10 cellular contexts compared by ENCODE assay signal in genomic region chr7:28408105-28408973, GRCh38. TPM values are rescaled to one million over a fixed set of nuclear protein-coding genes. Genes with fewer than 3 reads are reported as not detected.
DNase-seq lines count a peak whose midpoint lies in the region; ATAC-seq and TF ChIP-seq lines count a peak whose summit lies in the region.
"Had no signal": no experiment of that assay in that cellular context is flagged by ENCODE, and none has a peak within 500 bp of the region (broad histone marks: within the 10 kb centered on the region; RNA-seq: fewer than 3 reads in every experiment).

No MANE protein-coding gene starts in this region.

- peak; percentile 65 for DNase-seq in activated CD8-positive, alpha-beta memory T cell treated with anti-CD3 and anti-CD28 coated beads for 24 hours
- no peak for DNase-seq in activated CD8-positive, alpha-beta memory T cell treated with anti-CD3 and anti-CD28 coated beads, Interleukin-2, amount 10 ng/mL, durations not matched to agents 7 days and 5 days
- no peak for DNase-seq in coronary artery (ENCODE audit: low spot score)
- no peak for DNase-seq in type B pancreatic cell (ENCODE audit: extremely low spot score, unreplicated experiment)
- DNase-seq in NCI-H446 (lab: John Stamatoyannopoulos, UW) = no peak
- no peak for DNase-seq in HT-29 (ENCODE audit: low spot score)

- WGBS in mesodermal cell (ENCODE audit: insufficient coverage in 2 of 2), 2 experiments = 22 to 23% methylated on average over 18 to 19 of the region's 27 CpGs

- H3K36me3 ChIP-seq in mesodermal cell (ENCODE audit: control insufficient read depth, insufficient read depth, low read length) = no peaks in the 10 kb centered on the region
- H3K36me3 ChIP-seq: BLaER1 had no signal

- no peaks in the 10 kb centered on the region for H3K9me3 ChIP-seq in mesodermal cell (ENCODE audit: control insufficient read depth, low read length)

- TF ChIP-seq CTCF in coronary artery (IDR thresholded peaks at IDR 0.05) (no peak), type B pancreatic cell (conservative IDR thresholded peaks at IDR 0.05) (no peak)

- H3K4me1 ChIP-seq in mesodermal cell (ENCODE audit: control insufficient read depth, insufficient read depth, low read length, poor library complexity, severe bottlenecking) = peaks cover 5% of the 10 kb centered on the region

- H3K4me1 Mint-ChIP-seq in activated CD8-positive, alpha-beta memory T cell treated with anti-CD3 and anti-CD28 coated beads, Interleukin-2, amount 10 ng/mL, durations not matched to agents 7 days and 5 days = peaks cover 12% of the 10 kb centered on the region
- peaks cover 34% of the 10 kb centered on the region for H3K4me1 Mint-ChIP-seq in type B pancreatic cell (ENCODE audit: unreplicated experiment)

- H3K4me3 ChIP-seq in coronary artery (peak overlapping the region; percentile 92), mesodermal cell (ENCODE audit: extremely low read depth, insufficient read depth, low read length, poor library complexity, severe bottlenecking) (peak overlapping the region; percentile 62)

- CTCF ChIA-PET in activated CD8-positive, alpha-beta memory T cell treated with anti-CD3 and anti-CD28 coated beads, Interleukin-2, amount 10 ng/mL, durations not matched to agents 7 days and 5 days (lab: Charles Lee) = no interaction called here

- H3K27ac ChIP-seq in coronary artery (peak overlapping the region; percentile 85 to 90), mesodermal cell (ENCODE audit: low read depth, low read length, severe bottlenecking) (peak overlapping the region; percentile 87)

- no peak for ATAC-seq in activated CD8-positive, alpha-beta memory T cell treated with anti-CD3 and anti-CD28 coated beads, Interleukin-2, amount 10 ng/mL, durations not matched to agents 7 days and 5 days
- ATAC-seq in GM18511 (IDR thresholded peaks at IDR 0.05; ENCODE audit: unreplicated experiment) = no peak

- H3K27ac Mint-ChIP-seq in activated CD8-positive, alpha-beta memory T cell treated with anti-CD3 and anti-CD28 coated beads, Interleukin-2, amount 10 ng/mL, durations not matched to agents 7 days and 5 days = no peak overlapping the region
- peak overlapping the region; percentile 98 for H3K27ac Mint-ChIP-seq in type B pancreatic cell

- no peaks in the 10 kb centered on the region for H3K36me3 Mint-ChIP-seq in activated CD8-positive, alpha-beta memory T cell treated with anti-CD3 and anti-CD28 coated beads, Interleukin-2, amount 10 ng/mL, durations not matched to agents 7 days and 5 days
- H3K36me3 Mint-ChIP-seq in type B pancreatic cell = no peaks in the 10 kb centered on the region

- H3K27me3 Mint-ChIP-seq in activated CD8-positive, alpha-beta memory T cell treated with anti-CD3 and anti-CD28 coated beads, Interleukin-2, amount 10 ng/mL, durations not matched to agents 7 days and 5 days = peaks cover 60% of the 10 kb centered on the region
- H3K27me3 Mint-ChIP-seq in type B pancreatic cell = peaks cover 79% of the 10 kb centered on the region

- H3K4me3 Mint-ChIP-seq in activated CD8-positive, alpha-beta memory T cell treated with anti-CD3 and anti-CD28 coated beads, Interleukin-2, amount 10 ng/mL, durations not matched to agents 7 days and 5 days = no peak overlapping the region
- H3K4me3 Mint-ChIP-seq in type B pancreatic cell = peak overlapping the region; percentile 100

- no peaks in the 10 kb centered on the region for H3K9me3 Mint-ChIP-seq in activated CD8-positive, alpha-beta memory T cell treated with anti-CD3 and anti-CD28 coated beads, Interleukin-2, amount 10 ng/mL, durations not matched to agents 7 days and 5 days (ENCODE audit: low read depth)
- no peaks in the 10 kb centered on the region for H3K9me3 Mint-ChIP-seq in type B pancreatic cell

RNA-seq across cellular contexts. Expression of gene CREB5, which starts 4.0 kb away (rescaled TPM):
- not detected for total RNA-seq in activated CD8-positive, alpha-beta memory T cell treated with anti-CD3 and anti-CD28 coated beads, Interleukin-2, amount 10 ng/mL, durations not matched to agents 7 days and 5 days
- 13.5 TPM for polyA plus RNA-seq in mesodermal cell (2013, experiment 1 of 2)
- polyA plus RNA-seq in mesodermal cell (2013, experiment 2 of 2) = 10.8 TPM
- 5.6 and 31.0 TPM in 2 replicates for total RNA-seq in type B pancreatic cell (ENCODE audit: low replicate concordance)
- 0.28 and 1.3 TPM in 2 replicates for total RNA-seq in HT-29 (2014; rRNA removed; shearing (Covaris generic))
- total RNA-seq: T-helper 2 cell treated with Interferon-gamma antibody and Interleukin-4, amounts not matched to agents 100 ng/mL and 5 ng/mL, for 36 hours had no signal
